ENCODE assay signal across 8 cellular contexts in genomic region chr6:41367700-41368099, GRCh38. TPM values are rescaled to one million over a fixed set of nuclear protein-coding genes. Genes with fewer than 3 reads are reported as not detected.
DNase-seq lines count a peak whose midpoint lies in the region; ATAC-seq, FAIRE-seq and TF ChIP-seq lines count a peak whose summit lies in the region.

No MANE protein-coding gene starts in this region.

- in situ Hi-C loops in GM12878 (cut with MboI): no loop called here

- no peak overlapping the region for H3K4me2 ChIP-seq in GM12878 (ENCODE audit: control insufficient read depth, insufficient read depth)

- POLR2A ChIA-PET in HEK293T (lab: Yijun Ruan, JAX): interaction anchor here (1.0 kb wide), 1 partner anchor 316 kb away, joined by 3 read pairs; no protein-coding TSS in a partner anchor
- POLR2A ChIA-PET in GM12878 (lab: Charles Lee): interaction anchor here (1.3 kb wide), 1 partner anchor 33 kb away, joined by 3 read pairs; no protein-coding TSS in a partner anchor

- no peak for FAIRE-seq in GM12878 (lab: Jason Lieb, UNC)

- SMC1A ChIA-PET in GM12878 (lab: Charles Lee; ENCODE audit: uncharacterized antibody, unreplicated experiment): interaction anchor here (0.7 to 3.1 kb wide), 20 partner anchors 11 to 427 kb away, joined by 3 to 63 read pairs (median 5); partner anchors contain the start of gene NCR2

- H3K36me3 ChIP-seq in GM12878 (ENCODE audit: control insufficient read depth in 2 of 2, insufficient read depth in 2 of 2, low read length in 1 of 2) (no peaks in the 10 kb centered on the region), tibial nerve (no peaks in the 10 kb centered on the region)

- 20% methylated on average over 2 of the region's 2 CpGs for WGBS in GM12878 (ENCODE audit: insufficient coverage, insufficient replicate concordance, low lambda C conversion rate, missing lambda C conversion rate)
- 6 to 7% methylated on average over 2 of the region's 2 CpGs for WGBS in tibial nerve, 2 donors

- no peak overlapping the region for H3K9ac ChIP-seq in GM12878 (ENCODE audit: control insufficient read depth, insufficient read depth, low read length)

- TF ChIP-seq RAD21 in GM12878 (IDR thresholded peaks at IDR 0.05; ENCODE audit: insufficient read depth, low read depth, low read length): peak; percentile 65

- ATAC-seq in GM12878 (peak; percentile 76), GM21717 (IDR thresholded peaks at IDR 0.05; ENCODE audit: unreplicated experiment) (no peak), HG02884 (IDR thresholded peaks at IDR 0.05; ENCODE audit: unreplicated experiment) (no peak)

- intact Hi-C loops in GM12878 (cut with micrococcal nuclease; ENCODE audit: unreplicated experiment): loop anchor here (1.0 to 5.0 kb wide), 2 partner anchors 61 to 410 kb away; partner anchors contain the start of gene FRS3

- no peaks in the 10 kb centered on the region for H3K79me2 ChIP-seq in GM12878 (ENCODE audit: control insufficient read depth, insufficient read depth, low read length)

- TF ChIP-seq POLR2A in GM12878 (IDR thresholded peaks at IDR 0.05; ENCODE audit: low read depth, low read length) (no peak), tibial nerve (IDR thresholded peaks at IDR 0.05) (no peak)

- peak; percentile 82 for DNase-seq in AG20443 (ENCODE audit: low spot score)
- DNase-seq in HEK293T (ENCODE audit: extremely low spot score): peak; percentile 88
- DNase-seq in NCI-H510A (lab: John Stamatoyannopoulos, UW): peak; percentile 69
- DNase-seq in GM12878 (ENCODE audit: low read depth, low spot score): no peak
- peak; percentile 89 for DNase-seq in iPS-NIHi11 (ENCODE audit: low spot score)
- peak in 1 of 2 donors; percentile 18 for DNase-seq in tibial nerve (ENCODE audit: low spot score in 2 of 2)

- H2AFZ ChIP-seq in GM12878 (ENCODE audit: control insufficient read depth, low read depth, low read length): no peak overlapping the region

- CTCF ChIA-PET in HEK293T (lab: Yijun Ruan, JAX) (interaction anchor here (0.6 to 2.3 kb wide), 28 partner anchors 11 to 333 kb away, joined by 3 to 29 read pairs (median 4); no protein-coding TSS in a partner anchor), GM12878 (lab: Yijun Ruan, JAX) (interaction anchor here (0.6 to 4.9 kb wide), 36 partner anchors 11 to 410 kb away, joined by 3 to 80 read pairs (median 6); partner anchors contain the start of gene NCR2)

- no peak overlapping the region for H3K27ac ChIP-seq in GM12878 (ENCODE audit: control insufficient read depth, insufficient read depth)
- H3K27ac ChIP-seq in tibial nerve: no peak overlapping the region

- RAD21 ChIA-PET in GM12878 (lab: Charles Lee; ENCODE audit: unreplicated experiment): interaction anchor here (0.7 to 3.1 kb wide), 13 partner anchors 29 to 316 kb away, joined by 3 to 33 read pairs (median 5); partner anchors contain the start of gene NCR2

- H3K4me1 ChIP-seq in GM12878 (ENCODE audit: control insufficient read depth, insufficient read depth, low read length): no peaks in the 10 kb centered on the region
- peaks cover 0 to 28% (median 17%) of the 10 kb centered on the region in 4 donors for H3K4me1 ChIP-seq in tibial nerve

- BruUV-seq in GM12878 (replicated peaks; lab: Mats Ljungman, UMichigan): no TSS peak

- H4K20me1 ChIP-seq in GM12878 (ENCODE audit: control insufficient read depth, insufficient read depth): no peaks in the 10 kb centered on the region

- H3K27me3 ChIP-seq in GM12878 (replicated peaks in 1 of 2; ENCODE audit: control insufficient read depth in 2 of 2, insufficient read depth in 2 of 2, low read length in 1 of 2) (peaks cover 6 to 9% of the 10 kb centered on the region in 2 experiments; a peak in 3 of 4 replicates), tibial nerve (peaks cover 0 to 79% of the 10 kb centered on the region in 2 donors)

- TF ChIP-seq CTCF in GM12878 (IDR thresholded peaks at IDR 0.05 in 2 of 3, conservative IDR thresholded peaks at IDR 0.05 in 1 of 3; ENCODE audit: control insufficient read depth in 2 of 3, extremely low read depth in 1 of 3, insufficient read depth in 1 of 3, low read depth in 3 of 3, low read length in 3 of 3) (peak; percentile 46 to 68 (median 50); a peak in 4 of 6 replicates), tibial nerve (IDR thresholded peaks at IDR 0.05) (peak; percentile 19 to 67 (median 46))

- no peaks in the 10 kb centered on the region; the same call in 2 of the 3 replicates for H3K9me3 ChIP-seq in GM12878 (replicated peaks; ENCODE audit: control insufficient read depth, insufficient read depth, low read length)
- H3K9me3 ChIP-seq in tibial nerve: no peaks in the 10 kb centered on the region

- TF ChIP-seq EP300 in GM12878 (IDR thresholded peaks at IDR 0.05; ENCODE audit: borderline replicate concordance in 1 of 2, control insufficient read depth in 1 of 2, low read depth in 2 of 2, low read length in 2 of 2) (no peak), tibial nerve (IDR thresholded peaks at IDR 0.05) (no peak)

- H3K4me3 ChIP-seq in GM12878 (no peak overlapping the region), tibial nerve (no peak overlapping the region)

TF ChIP-seq in HEK293T, 16 proteins besides CTCF, POLR2A, EP300 and RAD21 (continues in another document):
- TF ChIP-seq PKNOX1 (IDR thresholded peaks at IDR 0.05) (no peak), SUZ12 (IDR thresholded peaks at IDR 0.05) (no peak), L3MBTL2 (conservative IDR thresholded peaks at IDR 0.05) (no peak), NFRKB (IDR thresholded peaks at IDR 0.05) (no peak), CTBP1 (IDR thresholded peaks at IDR 0.05; ENCODE audit: borderline replicate concordance) (no peak), BHLHE40 (IDR thresholded peaks at IDR 0.05; ENCODE audit: borderline replicate concordance) (no peak), FOXA1 (IDR thresholded peaks at IDR 0.05) (no peak), SP1 (IDR thresholded peaks at IDR 0.05) (no peak), HDGF (IDR thresholded peaks at IDR 0.05; ENCODE audit: borderline replicate concordance) (no peak), ZNF384 (IDR thresholded peaks at IDR 0.05) (no peak), FOXK2 (IDR thresholded peaks at IDR 0.05) (no peak), ARNT (IDR thresholded peaks at IDR 0.05) (no peak), TARDBP (IDR thresholded peaks at IDR 0.05) (no peak), ELF4 (IDR thresholded peaks at IDR 0.05) (no peak), LEF1 (IDR thresholded peaks at IDR 0.05; ENCODE audit: borderline replicate concordance) (no peak)

TF ChIP-seq in GM12878, 131 proteins besides CTCF, POLR2A, EP300 and RAD21:
- TF ChIP-seq NR2F1 (conservative IDR thresholded peaks at IDR 0.05) (no peak), BCL3 (IDR thresholded peaks at IDR 0.05; ENCODE audit: borderline replicate concordance, insufficient read depth, low read depth, low read length, poor library complexity, severe bottlenecking) (no peak), ESRRA (IDR thresholded peaks at IDR 0.05; ENCODE audit: low read length) (no peak), SMC3 (IDR thresholded peaks at IDR 0.05; ENCODE audit: borderline replicate concordance, low read length) (peak; percentile 33; the same call in 1 of the 2 replicates), IKZF1 (conservative IDR thresholded peaks at IDR 0.05) (peak; percentile 24; the same call in 1 of the 2 replicates), RELB (IDR thresholded peaks at IDR 0.05; ENCODE audit: low read depth) (no peak), SIX5 (IDR thresholded peaks at IDR 0.05; ENCODE audit: low read depth, low read length, severe bottlenecking) (no peak)

RNA-seq across cellular contexts. Expression of gene NCR2, which starts 32.3 kb away (rescaled TPM):
- 1.2 and 2.0 TPM in 2 replicates for total RNA-seq in GM12878 (2013; cell fraction: nucleolus; rRNA removed)
- total RNA-seq in GM12878 (2014; rRNA removed) (not detected in 2 replicates), GM12878 (2014; rRNA removed; fragmentation: Illumina TruSeq; extraction: Trizol) (not detected in 2 replicates), GM12878 (2021) (not detected in 2 replicates), tibial nerve (not detected)
- polyA plus RNA-seq in GM12878 (2011; ENCODE audit: low read depth): 0.42 TPM
- polyA plus RNA-seq in GM12878 (2011; rRNA removed) (0.22 and 0.53 TPM in 2 replicates), GM12878 (2014; fragmentation: Illumina TruSeq; extraction: Trizol) (not detected in 2 replicates), GM12878 (2014; fragmentation: Nextera tagmentation; extraction: Ambion mirVana) (not detected), GM12878 (2014; rRNA removed) (0.09 TPM in 1 of 2 replicates, not detected in the other), GM12878 (2016; fragmentation: Nextera tagmentation; extraction: Ambion mirVana) (under 1 TPM in 1 of 2 experiments, not detected in 1; 0.21 TPM)
- 1.1 and 1.6 TPM in 2 replicates for polyA plus RNA-seq in GM12878 (2011; cell fraction: cytosol; rRNA removed)
- 0.35 and 0.42 TPM in 2 replicates for polyA plus RNA-seq in GM12878 (2011; cell fraction: nucleus; rRNA removed)
- 0.20 and 1.2 TPM in 2 replicates for polyA plus RNA-seq in GM12878 (2012)
- polyA minus RNA-seq in GM12878 (2011; rRNA and poly(A)+ RNA removed): 0.51 and 1.1 TPM in 2 replicates
- polyA minus RNA-seq in GM12878 (2011; cell fraction: cytosol; rRNA and poly(A)+ RNA removed): not detected in 2 replicates
- 0.48 and 0.77 TPM in 2 replicates for polyA minus RNA-seq in GM12878 (2011; cell fraction: nucleus; rRNA and poly(A)+ RNA removed)
